Comparison of ENCODE assay signal across 19 cellular contexts in genomic region chr14:103259184-103259583, GRCh38.
"Had no signal": no experiment of that assay in that cellular context is flagged by ENCODE, and none has a peak within 500 bp of the region (broad histone marks: within the 10 kb centered on the region; RNA-seq: fewer than 3 reads in every experiment).

No MANE protein-coding gene starts in this region.

- H3K4me3 Mint-ChIP-seq: effector memory CD8-positive, alpha-beta T cell; nephron progenitor cell; stimulated activated naive B cell treated with anti-CD40 and anti-IgM and Interleukin-4, amounts not matched to agents 10 μg/mL and 1 μg/mL and 100 μg/mL, for 72 hours; stimulated activated naive CD8-positive, alpha-beta T cell treated with anti-CD3 and anti-CD28 coated beads, Interleukin-15, Interleukin-2, amounts not matched to agents 100 ng/mL and 50 ng/mL, for 24 hours had no signal

- H3K27ac ChIP-seq: ovary, psoas muscle, thoracic aorta had no signal

- DNase-seq: cortex of kidney; effector memory CD8-positive, alpha-beta T cell; foreskin fibroblast; gastrocnemius medialis; head of caudate nucleus; mesendoderm; naive thymus-derived CD8-positive, alpha-beta T cell; nephron progenitor cell; nucleus accumbens; ovary; posterior cingulate gyrus; psoas muscle; right cardiac atrium; spleen; stimulated activated CD4-positive, alpha-beta T cell treated with anti-CD3 and anti-CD28 coated beads, Interleukin-4, amount 100 ng/mL, for 4 hours; stimulated activated naive B cell treated with anti-CD40 and anti-IgM and Interleukin-4, amounts not matched to agents 10 μg/mL and 1 μg/mL and 100 μg/mL, for 72 hours; upper lobe of left lung had no signal

- ATAC-seq: effector memory CD8-positive, alpha-beta T cell; gastrocnemius medialis; naive thymus-derived CD8-positive, alpha-beta T cell; stimulated activated naive B cell treated with anti-CD40 and anti-IgM and Interleukin-4, amounts not matched to agents 10 μg/mL and 1 μg/mL and 100 μg/mL, for 72 hours had no signal

- H3K4me1 Mint-ChIP-seq: nephron progenitor cell had no signal

- H3K9me3 Mint-ChIP-seq: effector memory CD8-positive, alpha-beta T cell; naive thymus-derived CD8-positive, alpha-beta T cell; nephron progenitor cell; stimulated activated naive B cell treated with anti-CD40 and anti-IgM and Interleukin-4, amounts not matched to agents 10 μg/mL and 1 μg/mL and 100 μg/mL, for 72 hours; stimulated activated naive CD8-positive, alpha-beta T cell treated with anti-CD3 and anti-CD28 coated beads, Interleukin-15, Interleukin-2, amounts not matched to agents 100 ng/mL and 50 ng/mL, for 24 hours had no signal

- H3K27ac Mint-ChIP-seq: effector memory CD8-positive, alpha-beta T cell; naive thymus-derived CD8-positive, alpha-beta T cell; nephron progenitor cell; stimulated activated naive B cell treated with anti-CD40 and anti-IgM and Interleukin-4, amounts not matched to agents 10 μg/mL and 1 μg/mL and 100 μg/mL, for 72 hours; stimulated activated naive CD8-positive, alpha-beta T cell treated with anti-CD3 and anti-CD28 coated beads, Interleukin-15, Interleukin-2, amounts not matched to agents 100 ng/mL and 50 ng/mL, for 24 hours had no signal

- H3K36me3 Mint-ChIP-seq: naive thymus-derived CD8-positive, alpha-beta T cell; stimulated activated naive B cell treated with anti-CD40 and anti-IgM and Interleukin-4, amounts not matched to agents 10 μg/mL and 1 μg/mL and 100 μg/mL, for 72 hours had no signal
